Comparison of ENCODE assay signal across 9 cellular contexts in the genomic region with DNA sequence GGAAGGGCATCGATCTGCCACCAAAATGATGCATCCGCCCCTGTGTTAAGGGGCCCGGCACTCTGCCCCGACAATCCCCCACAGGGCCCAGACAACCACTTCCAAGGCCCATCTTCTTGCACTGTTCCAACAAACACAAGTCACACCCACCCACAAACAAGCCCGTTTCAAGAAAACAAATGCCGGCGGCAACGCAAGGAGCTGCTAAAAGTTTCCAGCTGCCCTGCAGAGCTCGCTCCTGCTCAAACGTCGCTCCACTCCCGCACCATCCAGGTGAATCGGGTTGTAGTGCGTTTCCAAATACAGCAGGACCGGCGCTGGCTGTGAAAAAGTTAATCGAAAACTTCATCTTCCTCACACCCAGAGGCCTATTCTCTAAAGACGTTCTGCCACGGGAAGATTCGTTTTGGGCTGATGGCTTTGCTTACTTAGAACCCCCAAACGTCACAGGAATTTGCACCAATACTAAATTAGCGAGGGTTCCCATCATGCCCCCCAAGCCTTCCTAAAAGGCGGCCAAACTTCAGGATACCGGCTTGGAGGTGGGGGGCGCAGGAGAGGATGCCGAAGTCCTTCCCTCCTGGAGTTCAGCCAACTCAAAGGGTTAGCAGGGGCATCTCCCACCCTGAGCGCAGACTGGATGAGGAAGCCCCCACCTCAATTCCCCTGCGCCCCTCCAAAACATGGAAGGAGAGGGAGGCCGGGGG.
DNase-seq lines count a peak whose midpoint lies in the region; ATAC-seq, FAIRE-seq and TF ChIP-seq lines count a peak whose summit lies in the region.
"Had no signal": no experiment of that assay in that cellular context is flagged by ENCODE, and none has a peak within 500 bp of the region (broad histone marks: within the 10 kb centered on the region; RNA-seq: fewer than 3 reads in every experiment).

No MANE protein-coding gene starts in this region.

- POLR2A ChIA-PET in activated B cell treated with CpG ODN at 0.5 μM for 24 hours (lab: Charles Lee) = no interaction called here

- H3K4me1 ChIP-seq in DND-41 (ENCODE audit: insufficient read depth, low read length) (peaks cover 42% of the 10 kb centered on the region), endocrine pancreas (ENCODE audit: control insufficient read depth, insufficient read depth, low read length) (no peaks in the 10 kb centered on the region)

- no peak overlapping the region for H2AFZ ChIP-seq in DND-41 (ENCODE audit: low read depth, low read length)

- intact Hi-C loops in activated B cell treated with CpG ODN at 0.5 μM for 24 hours (cut with micrococcal nuclease) = loop anchor here (5.0 to 10.0 kb wide), 10 partner anchors 37 to 1860 kb away; a partner anchor contains a TSS

- H3K4me1 Mint-ChIP-seq in activated B cell treated with CpG ODN at 0.5 μM for 24 hours (peaks cover 32% of the 10 kb centered on the region), neural crest cell (peaks cover 14% of the 10 kb centered on the region)

- H3K4me3 Mint-ChIP-seq in activated B cell treated with CpG ODN at 0.5 μM for 24 hours (peak overlapping the region; percentile 73), neural crest cell (peak overlapping the region; percentile 87)

- H3K4me2 ChIP-seq in DND-41 (ENCODE audit: insufficient read depth, low read length) = peak overlapping the region; percentile 80

- TF ChIP-seq CTCF in DND-41 (IDR thresholded peaks at IDR 0.05; ENCODE audit: borderline replicate concordance, extremely low read depth, low read length, poor library complexity, severe bottlenecking) = no peak
- no peak for TF ChIP-seq CTCF in activated B cell treated with CpG ODN at 0.5 μM for 24 hours (IDR thresholded peaks at IDR 0.05)
- TF ChIP-seq CTCF in neural crest cell (conservative IDR thresholded peaks at IDR 0.05) = no peak

- H3K9ac ChIP-seq in DND-41 (ENCODE audit: low read depth, low read length) = no peak overlapping the region; the same call in 1 of the 2 replicates
- H3K9ac ChIP-seq in endocrine pancreas (ENCODE audit: control insufficient read depth, insufficient read depth, low read length) = peak overlapping the region; percentile 48

- H3K79me2 ChIP-seq in DND-41 (ENCODE audit: insufficient read depth, low read length) = peaks cover 4% of the 10 kb centered on the region

- H3K9me3 Mint-ChIP-seq in activated B cell treated with CpG ODN at 0.5 μM for 24 hours (no peaks in the 10 kb centered on the region), neural crest cell (no peaks in the 10 kb centered on the region)

- peak overlapping the region; percentile 56 for H3K27ac Mint-ChIP-seq in activated B cell treated with CpG ODN at 0.5 μM for 24 hours
- no peak overlapping the region for H3K27ac Mint-ChIP-seq in neural crest cell (ENCODE audit: unreplicated experiment)

- CTCF ChIA-PET in activated B cell treated with CpG ODN at 0.5 μM for 24 hours (lab: Charles Lee) = no interaction called here

- H3K36me3 Mint-ChIP-seq in activated B cell treated with CpG ODN at 0.5 μM for 24 hours (ENCODE audit: low read depth) (peaks cover 8% of the 10 kb centered on the region), neural crest cell (ENCODE audit: low read depth) (no peaks in the 10 kb centered on the region)

- H3K27ac ChIP-seq in DND-41 (ENCODE audit: low read length) = no peak overlapping the region

- no peaks in the 10 kb centered on the region for H3K27me3 Mint-ChIP-seq in activated B cell treated with CpG ODN at 0.5 μM for 24 hours
- peaks cover 48% of the 10 kb centered on the region for H3K27me3 Mint-ChIP-seq in neural crest cell (ENCODE audit: low read depth)

- FAIRE-seq in urothelium cell line (lab: Jason Lieb, UNC) = no peak
- FAIRE-seq: endometrium had no signal

- H3K4me3 ChIP-seq in DND-41 (ENCODE audit: low read depth in 1 of 2, low read length in 2 of 2) (peak overlapping the region in 1 of 2 experiments; percentile 76; a peak in 1 of 4 replicates), endocrine pancreas (ENCODE audit: control insufficient read depth, insufficient read depth, low read length) (peak overlapping the region; percentile 32)

- ATAC-seq in DND-41 (ENCODE audit: insufficient read depth, low read depth) (no peak), activated B cell treated with CpG ODN at 0.5 μM for 24 hours (ENCODE audit: low read depth) (no peak), HG02678 (IDR thresholded peaks at IDR 0.05; ENCODE audit: unreplicated experiment) (no peak)

- H3K36me3 ChIP-seq in DND-41 (ENCODE audit: insufficient read depth, low read length) = no peaks in the 10 kb centered on the region; the same call in 1 of the 2 replicates
- H3K36me3 ChIP-seq in endocrine pancreas (ENCODE audit: control insufficient read depth, insufficient read depth, low read length) = no peaks in the 10 kb centered on the region

- H4K20me1 ChIP-seq in DND-41 (ENCODE audit: insufficient read depth, low read length) = no peaks in the 10 kb centered on the region

- no peaks in the 10 kb centered on the region for H3K9me3 ChIP-seq in DND-41 (ENCODE audit: insufficient read depth, low read length, severe bottlenecking)
- no peaks in the 10 kb centered on the region for H3K9me3 ChIP-seq in endocrine pancreas (ENCODE audit: control insufficient read depth, low read length)

- H3K27me3 ChIP-seq in DND-41 (ENCODE audit: insufficient read depth, low read length, poor library complexity) (no peaks in the 10 kb centered on the region), endocrine pancreas (ENCODE audit: control insufficient read depth, insufficient read depth, low read length) (no peaks in the 10 kb centered on the region)

- DNase-seq in DND-41 (no peak), activated B cell treated with CpG ODN at 0.5 μM for 24 hours (peak; percentile 16), neural crest cell (ENCODE audit: low read depth, low spot score) (no peak), DMS153 (lab: John Stamatoyannopoulos, UW) (no peak), urothelium cell line (ENCODE audit: low spot score) (no peak), GM19238 (ENCODE audit: insufficient read length, low spot score) (no peak)
